13 cellular contexts compared by ENCODE assay signal in genomic region chr3:182325213-182325941, GRCh38.
A peak's percentile ranks its signal among the peaks of the same experiment; 100 is the strongest.
DNase-seq lines count a peak whose midpoint lies in the region; ATAC-seq lines count a peak whose summit lies in the region.
"Had no signal": no experiment of that assay in that cellular context is flagged by ENCODE, and none has a peak within 500 bp of the region (broad histone marks: within the 10 kb centered on the region; RNA-seq: fewer than 3 reads in every experiment).

No MANE protein-coding gene starts in this region.

- WGBS in neuronal stem cell (ENCODE audit: extremely low coverage in 2 of 2, insufficient read length in 2 of 2, insufficient replicate concordance in 1 of 2), 2 donors = no CpG with 5 or more reads among the region's 10 CpGs

- H2BK15ac ChIP-seq in neuronal stem cell (ENCODE audit: low read length) = no peak overlapping the region

- no peak overlapping the region for H3K4me3 ChIP-seq in neuronal stem cell (ENCODE audit: low read length in 2 of 2)
- H3K4me3 ChIP-seq: psoas muscle had no signal

- no peak overlapping the region for H3K4me3 Mint-ChIP-seq in T-cell
- H3K4me3 Mint-ChIP-seq in activated CD8-positive, alpha-beta memory T cell treated with anti-CD3 and anti-CD28 coated beads, Interleukin-2, amount 10 ng/mL, durations not matched to agents 7 days and 5 days = no peak overlapping the region
- H3K4me3 Mint-ChIP-seq: activated naive CD8-positive, alpha-beta T cell treated with anti-CD3 and anti-CD28 coated beads, Interleukin-2, amount 10 ng/mL, durations not matched to agents 7 days and 5 days had no signal

- DNase-seq in NCI-H748 treated with DMSO at 0.1 percent for 48 hours (lab: John Stamatoyannopoulos, UW) = peak; percentile 1
- no peak for DNase-seq in neuronal stem cell (ENCODE audit: low spot score)
- no peak for DNase-seq in T-cell
- no peak for DNase-seq in activated CD8-positive, alpha-beta memory T cell treated with anti-CD3 and anti-CD28 coated beads, Interleukin-2, amount 10 ng/mL, durations not matched to agents 7 days and 5 days
- no peak for DNase-seq in activated CD4-positive, alpha-beta T cell treated with anti-CD3 and anti-CD28 coated beads for 48 hours
- DNase-seq: activated naive CD8-positive, alpha-beta T cell treated with anti-CD3 and anti-CD28 coated beads, Interleukin-2, amount 10 ng/mL, durations not matched to agents 7 days and 5 days; DMS153; erythroblast; left cardiac atrium had no signal

- no peaks in the 10 kb centered on the region for H3K79me1 ChIP-seq in neuronal stem cell (ENCODE audit: low read depth, low read length)

- ATAC-seq in GM19043 (IDR thresholded peaks at IDR 0.05; ENCODE audit: low read depth, unreplicated experiment) = peak; percentile 62
- ATAC-seq in HG02884 (IDR thresholded peaks at IDR 0.05; ENCODE audit: unreplicated experiment) = peak; percentile 69
- no peak for ATAC-seq in T-cell (replicated peaks in 1 of 4)
- no peak for ATAC-seq in activated CD8-positive, alpha-beta memory T cell treated with anti-CD3 and anti-CD28 coated beads, Interleukin-2, amount 10 ng/mL, durations not matched to agents 7 days and 5 days
- no peak for ATAC-seq in HG03457 (IDR thresholded peaks at IDR 0.05; ENCODE audit: unreplicated experiment)
- ATAC-seq: left cardiac atrium, psoas muscle had no signal

- H3K4me1 Mint-ChIP-seq in T-cell = no peaks in the 10 kb centered on the region
- H3K4me1 Mint-ChIP-seq in activated CD8-positive, alpha-beta memory T cell treated with anti-CD3 and anti-CD28 coated beads, Interleukin-2, amount 10 ng/mL, durations not matched to agents 7 days and 5 days = no peaks in the 10 kb centered on the region
- H3K4me1 Mint-ChIP-seq: activated naive CD8-positive, alpha-beta T cell treated with anti-CD3 and anti-CD28 coated beads, Interleukin-2, amount 10 ng/mL, durations not matched to agents 7 days and 5 days had no signal

- H2AFZ ChIP-seq in neuronal stem cell (ENCODE audit: low read length) = peak overlapping the region; percentile 48

- POLR2A ChIA-PET in T-cell (lab: Charles Lee) = no interaction called here

- H3K4me1 ChIP-seq in neuronal stem cell (ENCODE audit: control insufficient read depth in 2 of 2, insufficient read depth in 1 of 2, low read depth in 1 of 2, low read length in 2 of 2) = peaks cover 6 to 31% of the 10 kb centered on the region in 2 donors
- H3K4me1 ChIP-seq: psoas muscle had no signal

- H3K27me3 ChIP-seq in neuronal stem cell (ENCODE audit: control insufficient read depth in 3 of 3, insufficient read depth in 3 of 3, low read depth in 1 of 3, low read length in 3 of 3) = no peaks in the 10 kb centered on the region

- no peak overlapping the region for H3K4ac ChIP-seq in neuronal stem cell (ENCODE audit: low read length)

- peaks cover under 1 to 6% (median under 1%) of the 10 kb centered on the region in 3 donors for H3K9me3 Mint-ChIP-seq in T-cell
- H3K9me3 Mint-ChIP-seq in activated CD8-positive, alpha-beta memory T cell treated with anti-CD3 and anti-CD28 coated beads, Interleukin-2, amount 10 ng/mL, durations not matched to agents 7 days and 5 days (ENCODE audit: low read depth) = peaks cover 2% of the 10 kb centered on the region

- H3K27ac Mint-ChIP-seq in T-cell = no peak overlapping the region
- H3K27ac Mint-ChIP-seq in activated CD8-positive, alpha-beta memory T cell treated with anti-CD3 and anti-CD28 coated beads, Interleukin-2, amount 10 ng/mL, durations not matched to agents 7 days and 5 days = no peak overlapping the region
- H3K27ac Mint-ChIP-seq: activated naive CD8-positive, alpha-beta T cell treated with anti-CD3 and anti-CD28 coated beads, Interleukin-2, amount 10 ng/mL, durations not matched to agents 7 days and 5 days had no signal

- no peak overlapping the region for H2BK5ac ChIP-seq in neuronal stem cell (ENCODE audit: low read length)

- H3K36me3 ChIP-seq in neuronal stem cell (replicated peaks in 1 of 2; ENCODE audit: control insufficient read depth in 2 of 2, insufficient read depth in 2 of 2, low read length in 2 of 2) = no peaks in the 10 kb centered on the region

- no peak overlapping the region for H3K14ac ChIP-seq in neuronal stem cell (ENCODE audit: low read length)

- CTCF ChIA-PET in T-cell (lab: Charles Lee) = no interaction called here
- CTCF ChIA-PET in activated CD8-positive, alpha-beta memory T cell treated with anti-CD3 and anti-CD28 coated beads, Interleukin-2, amount 10 ng/mL, durations not matched to agents 7 days and 5 days (lab: Charles Lee) = no interaction called here

- peaks cover 0 to 6% of the 10 kb centered on the region in 2 donors for H3K9me3 ChIP-seq in neuronal stem cell (replicated peaks in 1 of 2; ENCODE audit: control insufficient read depth in 2 of 2, insufficient read depth in 1 of 2, low read depth in 1 of 2, low read length in 2 of 2)
- H3K9me3 ChIP-seq: psoas muscle had no signal

- no peak overlapping the region for H2BK120ac ChIP-seq in neuronal stem cell (ENCODE audit: low read depth, low read length)

- H4K91ac ChIP-seq in neuronal stem cell (ENCODE audit: low read depth, low read length, poor library complexity) = no peak overlapping the region

- H3K27ac ChIP-seq in neuronal stem cell (replicated peaks; ENCODE audit: low read length) = no peak overlapping the region
- H3K27ac ChIP-seq: psoas muscle had no signal

- no peak overlapping the region for H4K8ac ChIP-seq in neuronal stem cell (ENCODE audit: low read depth, low read length)

- H3K18ac ChIP-seq in neuronal stem cell (ENCODE audit: low read length) = peak overlapping the region; percentile 73

- H2BK12ac ChIP-seq in neuronal stem cell (ENCODE audit: low read length) = no peak overlapping the region

- no peaks in the 10 kb centered on the region for H3K36me3 Mint-ChIP-seq in T-cell
- H3K36me3 Mint-ChIP-seq in activated CD8-positive, alpha-beta memory T cell treated with anti-CD3 and anti-CD28 coated beads, Interleukin-2, amount 10 ng/mL, durations not matched to agents 7 days and 5 days = no peaks in the 10 kb centered on the region
- H3K36me3 Mint-ChIP-seq: activated naive CD8-positive, alpha-beta T cell treated with anti-CD3 and anti-CD28 coated beads, Interleukin-2, amount 10 ng/mL, durations not matched to agents 7 days and 5 days had no signal

- H2AK5ac ChIP-seq in neuronal stem cell (ENCODE audit: low read depth, low read length) = peak overlapping the region; percentile 10

- no peak overlapping the region for H3K4me2 ChIP-seq in neuronal stem cell (ENCODE audit: insufficient read depth, low read length, poor library complexity, severe bottlenecking)

- no peaks in the 10 kb centered on the region for H3K27me3 Mint-ChIP-seq in T-cell
- no peaks in the 10 kb centered on the region for H3K27me3 Mint-ChIP-seq in activated CD8-positive, alpha-beta memory T cell treated with anti-CD3 and anti-CD28 coated beads, Interleukin-2, amount 10 ng/mL, durations not matched to agents 7 days and 5 days
- H3K27me3 Mint-ChIP-seq: activated naive CD8-positive, alpha-beta T cell treated with anti-CD3 and anti-CD28 coated beads, Interleukin-2, amount 10 ng/mL, durations not matched to agents 7 days and 5 days had no signal

- no peak overlapping the region for H3K9ac ChIP-seq in neuronal stem cell (ENCODE audit: low read depth, low read length, poor library complexity)

- H3K23ac ChIP-seq in neuronal stem cell (ENCODE audit: low read depth, low read length, poor library complexity) = no peak overlapping the region

Comparison
In these comparisons a context has a peak if more than half of its experiments do, and no peak if none do; other contexts are left out.
1. ATAC-seq: peak in GM19043 (single experiment) and HG02884 (single experiment); none in T-cell (0 of 4), activated CD8-positive, alpha-beta memory T cell treated with anti-CD3 and anti-CD28 coated beads, Interleukin-2, amount 10 ng/mL, durations not matched to agents 7 days and 5 days (single experiment) and HG03457 (single experiment).